1 cellular context compared by ENCODE assay signal in the genomic region with DNA sequence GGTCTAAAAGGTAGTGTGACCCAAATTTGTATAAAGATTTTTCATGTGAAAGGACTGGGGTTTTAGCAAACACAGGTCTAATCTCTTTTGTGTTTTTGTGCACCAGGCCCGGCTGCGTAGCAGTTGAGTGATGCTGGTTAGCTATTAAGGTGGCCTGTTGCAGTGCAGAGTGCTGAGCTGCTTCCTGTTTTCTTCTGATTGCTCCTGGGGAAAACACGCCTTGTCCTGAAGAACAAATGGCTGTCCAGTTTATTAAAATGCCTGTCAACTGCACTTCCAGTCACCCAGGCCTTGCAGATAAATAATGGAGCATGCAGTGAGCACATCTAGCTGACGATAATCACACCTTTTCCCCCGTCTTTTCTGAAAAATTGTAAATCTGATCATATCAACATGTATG.
TF ChIP-seq lines count a peak whose summit lies in the region.

No MANE protein-coding gene starts in this region.

TF ChIP-seq in GM23338, 12 proteins besides CTCF, POLR2A, EP300 and RAD21 (continued from another document):
- TF ChIP-seq, protein P1, sequence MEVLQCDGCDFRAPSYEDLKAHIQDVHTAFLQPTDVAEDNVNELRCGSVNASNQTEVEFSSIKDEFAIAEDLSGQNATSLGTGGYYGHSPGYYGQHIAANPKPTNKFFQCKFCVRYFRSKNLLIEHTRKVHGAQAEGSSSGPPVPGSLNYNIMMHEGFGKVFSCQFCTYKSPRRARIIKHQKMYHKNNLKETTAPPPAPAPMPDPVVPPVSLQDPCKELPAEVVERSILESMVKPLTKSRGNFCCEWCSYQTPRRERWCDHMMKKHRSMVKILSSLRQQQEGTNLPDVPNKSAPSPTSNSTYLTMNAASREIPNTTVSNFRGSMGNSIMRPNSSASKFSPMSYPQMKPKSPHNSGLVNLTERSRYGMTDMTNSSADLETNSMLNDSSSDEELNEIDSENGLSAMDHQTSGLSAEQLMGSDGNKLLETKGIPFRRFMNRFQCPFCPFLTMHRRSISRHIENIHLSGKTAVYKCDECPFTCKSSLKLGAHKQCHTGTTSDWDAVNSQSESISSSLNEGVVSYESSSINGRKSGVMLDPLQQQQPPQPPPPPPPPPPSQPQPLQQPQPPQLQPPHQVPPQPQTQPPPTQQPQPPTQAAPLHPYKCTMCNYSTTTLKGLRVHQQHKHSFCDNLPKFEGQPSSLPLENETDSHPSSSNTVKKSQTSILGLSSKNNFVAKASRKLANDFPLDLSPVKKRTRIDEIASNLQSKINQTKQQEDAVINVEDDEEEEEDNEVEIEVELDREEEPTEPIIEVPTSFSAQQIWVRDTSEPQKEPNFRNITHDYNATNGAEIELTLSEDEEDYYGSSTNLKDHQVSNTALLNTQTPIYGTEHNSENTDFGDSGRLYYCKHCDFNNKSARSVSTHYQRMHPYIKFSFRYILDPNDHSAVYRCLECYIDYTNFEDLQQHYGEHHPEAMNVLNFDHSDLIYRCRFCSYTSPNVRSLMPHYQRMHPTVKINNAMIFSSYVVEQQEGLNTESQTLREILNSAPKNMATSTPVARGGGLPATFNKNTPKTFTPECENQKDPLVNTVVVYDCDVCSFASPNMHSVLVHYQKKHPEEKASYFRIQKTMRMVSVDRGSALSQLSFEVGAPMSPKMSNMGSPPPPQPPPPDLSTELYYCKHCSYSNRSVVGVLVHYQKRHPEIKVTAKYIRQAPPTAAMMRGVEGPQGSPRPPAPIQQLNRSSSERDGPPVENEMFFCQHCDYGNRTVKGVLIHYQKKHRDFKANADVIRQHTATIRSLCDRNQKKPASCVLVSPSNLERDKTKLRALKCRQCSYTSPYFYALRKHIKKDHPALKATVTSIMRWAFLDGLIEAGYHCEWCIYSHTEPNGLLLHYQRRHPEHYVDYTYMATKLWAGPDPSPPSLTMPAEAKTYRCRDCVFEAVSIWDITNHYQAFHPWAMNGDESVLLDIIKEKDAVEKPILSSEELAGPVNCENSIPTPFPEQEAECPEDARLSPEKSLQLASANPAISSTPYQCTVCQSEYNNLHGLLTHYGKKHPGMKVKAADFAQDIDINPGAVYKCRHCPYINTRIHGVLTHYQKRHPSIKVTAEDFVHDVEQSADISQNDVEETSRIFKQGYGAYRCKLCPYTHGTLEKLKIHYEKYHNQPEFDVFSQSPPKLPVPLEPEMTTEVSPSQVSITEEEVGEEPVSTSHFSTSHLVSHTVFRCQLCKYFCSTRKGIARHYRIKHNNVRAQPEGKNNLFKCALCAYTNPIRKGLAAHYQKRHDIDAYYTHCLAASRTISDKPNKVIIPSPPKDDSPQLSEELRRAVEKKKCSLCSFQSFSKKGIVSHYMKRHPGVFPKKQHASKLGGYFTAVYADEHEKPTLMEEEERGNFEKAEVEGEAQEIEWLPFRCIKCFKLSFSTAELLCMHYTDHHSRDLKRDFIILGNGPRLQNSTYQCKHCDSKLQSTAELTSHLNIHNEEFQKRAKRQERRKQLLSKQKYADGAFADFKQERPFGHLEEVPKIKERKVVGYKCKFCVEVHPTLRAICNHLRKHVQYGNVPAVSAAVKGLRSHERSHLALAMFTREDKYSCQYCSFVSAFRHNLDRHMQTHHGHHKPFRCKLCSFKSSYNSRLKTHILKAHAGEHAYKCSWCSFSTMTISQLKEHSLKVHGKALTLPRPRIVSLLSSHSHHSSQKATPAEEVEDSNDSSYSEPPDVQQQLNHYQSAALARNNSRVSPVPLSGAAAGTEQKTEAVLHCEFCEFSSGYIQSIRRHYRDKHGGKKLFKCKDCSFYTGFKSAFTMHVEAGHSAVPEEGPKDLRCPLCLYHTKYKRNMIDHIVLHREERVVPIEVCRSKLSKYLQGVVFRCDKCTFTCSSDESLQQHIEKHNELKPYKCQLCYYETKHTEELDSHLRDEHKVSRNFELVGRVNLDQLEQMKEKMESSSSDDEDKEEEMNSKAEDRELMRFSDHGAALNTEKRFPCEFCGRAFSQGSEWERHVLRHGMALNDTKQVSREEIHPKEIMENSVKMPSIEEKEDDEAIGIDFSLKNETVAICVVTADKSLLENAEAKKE (CRISPR knock-in tag; IDR thresholded peaks at IDR 0.05), result no peak
- TF ChIP-seq, protein P2, sequence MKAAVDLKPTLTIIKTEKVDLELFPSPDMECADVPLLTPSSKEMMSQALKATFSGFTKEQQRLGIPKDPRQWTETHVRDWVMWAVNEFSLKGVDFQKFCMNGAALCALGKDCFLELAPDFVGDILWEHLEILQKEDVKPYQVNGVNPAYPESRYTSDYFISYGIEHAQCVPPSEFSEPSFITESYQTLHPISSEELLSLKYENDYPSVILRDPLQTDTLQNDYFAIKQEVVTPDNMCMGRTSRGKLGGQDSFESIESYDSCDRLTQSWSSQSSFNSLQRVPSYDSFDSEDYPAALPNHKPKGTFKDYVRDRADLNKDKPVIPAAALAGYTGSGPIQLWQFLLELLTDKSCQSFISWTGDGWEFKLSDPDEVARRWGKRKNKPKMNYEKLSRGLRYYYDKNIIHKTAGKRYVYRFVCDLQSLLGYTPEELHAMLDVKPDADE (IDR thresholded peaks at IDR 0.05), result no peak
- TF ChIP-seq EZH2 (IDR thresholded peaks at IDR 0.05; ENCODE audit: low read depth, unreplicated experiment), result no peak
- no peak for TF ChIP-seq STAT1 (IDR thresholded peaks at IDR 0.05; ENCODE audit: unreplicated experiment)
- TF ChIP-seq NANOG (IDR thresholded peaks at IDR 0.05; ENCODE audit: borderline replicate concordance), result no peak
- TF ChIP-seq JUNB (IDR thresholded peaks at IDR 0.05; ENCODE audit: unreplicated experiment), result no peak
- no peak for TF ChIP-seq ZNF331 (CRISPR knock-in tag; IDR thresholded peaks at IDR 0.05; ENCODE audit: low read depth)
- no peak for TF ChIP-seq POLR2AphosphoS5 (IDR thresholded peaks at IDR 0.05; ENCODE audit: low read depth)
- no peak for TF ChIP-seq ZNF114 (CRISPR knock-in tag; IDR thresholded peaks at IDR 0.05)
- TF ChIP-seq CREB1 (CRISPR knock-in tag; IDR thresholded peaks at IDR 0.05; ENCODE audit: low read depth), result no peak
- no peak for TF ChIP-seq REST (IDR thresholded peaks at IDR 0.05; ENCODE audit: unreplicated experiment)
